In the genomic region with DNA sequence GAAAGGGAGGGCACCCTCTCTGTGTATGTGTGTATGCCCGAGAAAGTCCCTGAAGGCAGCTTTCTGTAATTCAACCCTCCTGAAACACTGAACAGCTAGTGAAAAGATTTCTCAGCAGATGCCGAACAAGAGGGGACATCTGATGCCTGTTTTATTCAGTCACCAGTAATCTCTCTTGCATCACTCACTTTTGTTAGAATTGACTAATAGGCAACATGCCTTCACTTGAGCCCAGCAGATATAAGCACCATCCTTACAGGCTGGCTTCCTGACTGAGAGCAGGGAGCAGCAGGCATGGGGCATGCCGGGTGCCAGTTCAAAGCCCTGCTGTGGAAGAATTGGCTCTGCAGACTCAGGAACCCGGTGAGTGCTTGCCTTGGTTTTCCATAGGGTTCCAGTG, we compare ENCODE assay signal across 22 cellular contexts. TPM values are rescaled to one million over a fixed set of nuclear protein-coding genes. Genes with fewer than 3 reads are reported as not detected.
DNase-seq lines count a peak whose midpoint lies in the region; TF ChIP-seq lines count a peak whose summit lies in the region.
"Had no signal": no experiment of that assay in that cellular context is flagged by ENCODE, and none has a peak within 500 bp of the region (broad histone marks: within the 10 kb centered on the region; RNA-seq: fewer than 3 reads in every experiment).

A gene with protein sequence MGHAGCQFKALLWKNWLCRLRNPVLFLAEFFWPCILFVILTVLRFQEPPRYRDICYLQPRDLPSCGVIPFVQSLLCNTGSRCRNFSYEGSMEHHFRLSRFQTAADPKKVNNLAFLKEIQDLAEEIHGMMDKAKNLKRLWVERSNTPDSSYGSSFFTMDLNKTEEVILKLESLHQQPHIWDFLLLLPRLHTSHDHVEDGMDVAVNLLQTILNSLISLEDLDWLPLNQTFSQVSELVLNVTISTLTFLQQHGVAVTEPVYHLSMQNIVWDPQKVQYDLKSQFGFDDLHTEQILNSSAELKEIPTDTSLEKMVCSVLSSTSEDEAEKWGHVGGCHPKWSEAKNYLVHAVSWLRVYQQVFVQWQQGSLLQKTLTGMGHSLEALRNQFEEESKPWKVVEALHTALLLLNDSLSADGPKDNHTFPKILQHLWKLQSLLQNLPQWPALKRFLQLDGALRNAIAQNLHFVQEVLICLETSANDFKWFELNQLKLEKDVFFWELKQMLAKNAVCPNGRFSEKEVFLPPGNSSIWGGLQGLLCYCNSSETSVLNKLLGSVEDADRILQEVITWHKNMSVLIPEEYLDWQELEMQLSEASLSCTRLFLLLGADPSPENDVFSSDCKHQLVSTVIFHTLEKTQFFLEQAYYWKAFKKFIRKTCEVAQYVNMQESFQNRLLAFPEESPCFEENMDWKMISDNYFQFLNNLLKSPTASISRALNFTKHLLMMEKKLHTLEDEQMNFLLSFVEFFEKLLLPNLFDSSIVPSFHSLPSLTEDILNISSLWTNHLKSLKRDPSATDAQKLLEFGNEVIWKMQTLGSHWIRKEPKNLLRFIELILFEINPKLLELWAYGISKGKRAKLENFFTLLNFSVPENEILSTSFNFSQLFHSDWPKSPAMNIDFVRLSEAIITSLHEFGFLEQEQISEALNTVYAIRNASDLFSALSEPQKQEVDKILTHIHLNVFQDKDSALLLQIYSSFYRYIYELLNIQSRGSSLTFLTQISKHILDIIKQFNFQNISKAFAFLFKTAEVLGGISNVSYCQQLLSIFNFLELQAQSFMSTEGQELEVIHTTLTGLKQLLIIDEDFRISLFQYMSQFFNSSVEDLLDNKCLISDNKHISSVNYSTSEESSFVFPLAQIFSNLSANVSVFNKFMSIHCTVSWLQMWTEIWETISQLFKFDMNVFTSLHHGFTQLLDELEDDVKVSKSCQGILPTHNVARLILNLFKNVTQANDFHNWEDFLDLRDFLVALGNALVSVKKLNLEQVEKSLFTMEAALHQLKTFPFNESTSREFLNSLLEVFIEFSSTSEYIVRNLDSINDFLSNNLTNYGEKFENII (N-terminal part only) (plus strand): TSS at position 269 of the 400 bp plus-strand sequence. CDS start 26 bp downstream, at position 295.

- TF ChIP-seq CTCF in RWPE1 (conservative IDR thresholded peaks at IDR 0.05; ENCODE audit: low read depth), result no peak
- TF ChIP-seq CTCF in fibroblast of the aortic adventitia (IDR thresholded peaks at IDR 0.05; ENCODE audit: insufficient read depth, low read length), result no peak

- POLR2A ChIA-PET in RWPE1 (lab: Yijun Ruan, JAX; ENCODE audit: low non-redundant PET), result no interaction called here

- no peak within 1 kb of the TSS for H3K4me3 ChIP-seq in fibroblast of the aortic adventitia (ENCODE audit: low read depth, low read length)
- H3K4me3 ChIP-seq: mucosa of descending colon, right lobe of liver had no signal

- no peak within 1 kb of the TSS for H3K27ac ChIP-seq in RWPE1
- H3K27ac ChIP-seq: brain microvascular endothelial cell, right lobe of liver had no signal

- peak; percentile 16 for DNase-seq in AG08396 (ENCODE audit: low spot score)
- DNase-seq in HCEC 1CT, result peak; percentile 76
- DNase-seq in RWPE1 (ENCODE audit: low spot score), result peak; percentile 57
- peak; percentile 14 for DNase-seq in fibroblast of the aortic adventitia (ENCODE audit: low read depth)
- DNase-seq in NCI-H2029 (lab: John Stamatoyannopoulos, UW), result no peak
- no peak for DNase-seq in activated naive CD4-positive, alpha-beta T cell (lab: John Stamatoyannopoulos, UW)
- DNase-seq in posterior cingulate gyrus, result no peak
- DNase-seq in NCI-H2227 (lab: John Stamatoyannopoulos, UW; ENCODE audit: unreplicated experiment), result no peak
- DNase-seq: ACHN; activated CD4-positive, alpha-beta T cell treated with anti-CD3 and anti-CD28 coated beads, Interleukin-2, amount 50 U/mL, for 4 hours; activated naive CD4-positive, alpha-beta T cell treated with anti-CD3 and anti-CD28 coated beads, Interleukin-2, amount 10 ng/mL, durations not matched to agents 7 days and 5 days; brain microvascular endothelial cell; COR-L47; HFFc6; mucosa of descending colon; NCI-H2107; NCI-H82; occipital lobe; right lobe of liver; RPMI8226; stimulated activated CD4-positive, alpha-beta T cell treated with anti-CD3 and anti-CD28 coated beads, Interleukin-2, amount 100 ng/mL, for 24 hours; T-cell had no signal

- CTCF ChIA-PET in RWPE1 (lab: Yijun Ruan, JAX), result no interaction called here

- intact Hi-C loops in posterior cingulate gyrus (cut with DNase I), result no loop called here

RNA-seq across cellular contexts. Expression of the gene that starts here (rescaled TPM):
- total RNA-seq in fibroblast of the aortic adventitia (ENCODE audit: low replicate concordance), result 0.54 TPM in 1 of 2 replicates, not detected in the other

Comparison
In these comparisons a context has a peak if more than half of its experiments do, and no peak if none do; other contexts are left out.
1. Peak in DNase-seq in fibroblast of the aortic adventitia; RNA of the gene not detected or under 1 TPM.
2. DNase-seq: peak in AG08396 (single experiment), HCEC 1CT (single experiment) and RWPE1 (single experiment); none in NCI-H2029 (single experiment), activated naive CD4-positive, alpha-beta T cell (0 of 4), posterior cingulate gyrus (0 of 10) and NCI-H2227 (single experiment).